19 cellular contexts compared by ENCODE assay signal in genomic region chr15:64048766-64049165, GRCh38. TPM values are rescaled to one million over a fixed set of nuclear protein-coding genes. Genes with fewer than 3 reads are reported as not detected.
A peak's percentile ranks its signal among the peaks of the same experiment; 100 is the strongest.
DNase-seq lines count a peak whose midpoint lies in the region; ATAC-seq, FAIRE-seq and TF ChIP-seq lines count a peak whose summit lies in the region.
"Had no signal": no experiment of that assay in that cellular context is flagged by ENCODE, and none has a peak within 500 bp of the region (broad histone marks: within the 10 kb centered on the region; RNA-seq: fewer than 3 reads in every experiment).

No MANE protein-coding gene starts in this region.

- BruUV-seq in OCI-LY7 (replicated peaks; lab: Mats Ljungman, UMichigan) (no TSS peak), GM12878 (replicated peaks; lab: Mats Ljungman, UMichigan) (no TSS peak)

- H4K20me1 ChIP-seq in OCI-LY7 (ENCODE audit: insufficient read depth, low read length) (no peaks in the 10 kb centered on the region), GM12878 (ENCODE audit: control insufficient read depth, insufficient read depth) (no peaks in the 10 kb centered on the region)

- no peak for TF ChIP-seq RAD21 in GM12878 (IDR thresholded peaks at IDR 0.05; ENCODE audit: insufficient read depth, low read depth, low read length)

- no peak overlapping the region for H3K9ac ChIP-seq in GM12878 (ENCODE audit: control insufficient read depth, insufficient read depth, low read length)

- 35% methylated on average over 1 of the region's 1 CpG for WGBS in GM12878 (ENCODE audit: insufficient coverage, insufficient replicate concordance, low lambda C conversion rate, missing lambda C conversion rate)
- 57% methylated on average over 1 of the region's 1 CpG for WGBS in gastroesophageal sphincter (ENCODE audit: low coverage in 1 of 2), 2 donors

- H2AFZ ChIP-seq in OCI-LY7 (ENCODE audit: low read length): no peak overlapping the region
- H2AFZ ChIP-seq in GM12878 (ENCODE audit: control insufficient read depth, low read depth, low read length): no peak overlapping the region

- RAD21 ChIA-PET in GM12878 (lab: Charles Lee; ENCODE audit: unreplicated experiment): interaction anchor here (0.8 to 8.3 kb wide), 8 partner anchors 28 to 297 kb away, joined by 3 to 104 read pairs (median 4); no protein-coding TSS in a partner anchor

- DNase-seq in Kasumi-1 (lab: John Stamatoyannopoulos, UW): peak; percentile 67 to 84
- peak; percentile 14 for DNase-seq in OCI-LY7 (ENCODE audit: low spot score)
- no peak for DNase-seq in GM12878 (ENCODE audit: low read depth, low spot score)
- no peak for DNase-seq in HTR-8/SVneo (ENCODE audit: insufficient read length, low spot score)
- DNase-seq in lower lobe of right lung: no peak
- DNase-seq: activated CD4-positive, alpha-beta T cell treated with anti-CD3 and anti-CD28 coated beads for 1 hour; activated CD8-positive, alpha-beta T cell treated with anti-CD3 and anti-CD28 coated beads for 36 hours; activated T-cell treated with anti-CD3 and anti-CD28 coated beads for 4 hours; head of caudate nucleus; mesendoderm; NCI-H510A treated with DMSO at 0.1 percent for 48 hours; nephron progenitor cell; right cardiac atrium; T1000; thyroid gland had no signal

- intact Hi-C loops in OCI-LY7 (cut with micrococcal nuclease; ENCODE audit: unreplicated experiment): no loop called here
- intact Hi-C loops in GM12878 (cut with micrococcal nuclease; ENCODE audit: unreplicated experiment): loop anchor here (5.0 kb wide), 1 partner anchor 296 kb away; no protein-coding TSS in a partner anchor
- intact Hi-C loops in lower lobe of right lung (cut with DNase I): no loop called here

- H3K9me3 ChIP-seq in OCI-LY7 (ENCODE audit: low read length) (no peaks in the 10 kb centered on the region), GM12878 (replicated peaks; ENCODE audit: control insufficient read depth, insufficient read depth, low read length) (no peaks in the 10 kb centered on the region), gastroesophageal sphincter (no peaks in the 10 kb centered on the region), lower lobe of right lung (no peaks in the 10 kb centered on the region)
- H3K9me3 ChIP-seq: thyroid gland had no signal

- no peak for TF ChIP-seq EP300 in GM12878 (IDR thresholded peaks at IDR 0.05; ENCODE audit: borderline replicate concordance in 1 of 2, control insufficient read depth in 1 of 2, low read depth in 2 of 2, low read length in 2 of 2)
- TF ChIP-seq EP300 in gastroesophageal sphincter (IDR thresholded peaks at IDR 0.05): no peak

- H3K27ac ChIP-seq in OCI-LY7 (ENCODE audit: low read depth, low read length, poor library complexity, severe bottlenecking) (no peak overlapping the region), GM12878 (ENCODE audit: control insufficient read depth, insufficient read depth) (no peak overlapping the region), gastroesophageal sphincter (no peak overlapping the region), lower lobe of right lung (no peak overlapping the region)
- H3K27ac ChIP-seq: thyroid gland had no signal

- ATAC-seq in GM12878 (peak; percentile 4; the same call in 1 of the 3 replicates), gastroesophageal sphincter (no peak), lower lobe of right lung (no peak), GM21825 (IDR thresholded peaks at IDR 0.05; ENCODE audit: unreplicated experiment) (no peak)
- ATAC-seq: activated CD8-positive, alpha-beta T cell treated with anti-CD3 and anti-CD28 coated beads for 36 hours; right cardiac atrium had no signal

- POLR2A ChIA-PET in OCI-LY7 (lab: Charles Lee): interaction anchor here (0.5 kb wide), 1 partner anchor 116 kb away, joined by 3 read pairs; no protein-coding TSS in a partner anchor
- POLR2A ChIA-PET in GM12878 (lab: Charles Lee): interaction anchor here (1.3 to 4.2 kb wide), 2 partner anchors 42 to 62 kb away, joined by 3 to 19 read pairs; no protein-coding TSS in a partner anchor

- in situ Hi-C loops in GM12878 (cut with MboI): no loop called here

- H3K27me3 ChIP-seq in GM12878 (replicated peaks in 1 of 2; ENCODE audit: control insufficient read depth in 2 of 2, insufficient read depth in 2 of 2, low read length in 1 of 2) (no peaks in the 10 kb centered on the region), gastroesophageal sphincter (peaks cover 20% of the 10 kb centered on the region), lower lobe of right lung (ENCODE audit: low read depth) (peaks cover 12% of the 10 kb centered on the region)
- H3K27me3 ChIP-seq: thyroid gland had no signal

- H3K9me2 ChIP-seq in OCI-LY7 (ENCODE audit: insufficient read depth, low read length): no peaks in the 10 kb centered on the region

- H3K79me2 ChIP-seq in OCI-LY7 (ENCODE audit: insufficient read depth, low read depth, low read length) (no peaks in the 10 kb centered on the region), GM12878 (ENCODE audit: control insufficient read depth, insufficient read depth, low read length) (peaks cover 11% of the 10 kb centered on the region)

- no peak for TF ChIP-seq POLR2A in GM12878 (IDR thresholded peaks at IDR 0.05; ENCODE audit: low read depth, low read length)
- no peak for TF ChIP-seq POLR2A in gastroesophageal sphincter (IDR thresholded peaks at IDR 0.05)

- H3K36me3 ChIP-seq in OCI-LY7 (ENCODE audit: insufficient read depth, low read length): no peaks in the 10 kb centered on the region
- H3K36me3 ChIP-seq in GM12878 (ENCODE audit: control insufficient read depth in 2 of 2, insufficient read depth in 2 of 2, low read length in 1 of 2): no peaks in the 10 kb centered on the region
- H3K36me3 ChIP-seq in gastroesophageal sphincter: no peaks in the 10 kb centered on the region
- no peaks in the 10 kb centered on the region for H3K36me3 ChIP-seq in lower lobe of right lung
- H3K36me3 ChIP-seq: thyroid gland had no signal

- FAIRE-seq in GM12878 (lab: Jason Lieb, UNC) (peak; percentile 31), HTR-8/SVneo (lab: Jason Lieb, UNC) (no peak)
- FAIRE-seq: G401.6, GM18507 had no signal

- CTCF ChIA-PET in OCI-LY7 (lab: Charles Lee; ENCODE audit: unreplicated experiment) (no interaction called here), GM12878 (lab: Yijun Ruan, JAX) (interaction anchor here (0.6 to 6.6 kb wide), 13 partner anchors 9 to 439 kb away, joined by 3 to 62 read pairs (median 5); no protein-coding TSS in a partner anchor)

- H3K4me2 ChIP-seq in OCI-LY7 (ENCODE audit: low read length): no peak overlapping the region
- H3K4me2 ChIP-seq in GM12878 (ENCODE audit: control insufficient read depth, insufficient read depth): no peak overlapping the region

- peaks cover 32% of the 10 kb centered on the region for H3K4me1 ChIP-seq in OCI-LY7 (ENCODE audit: insufficient read depth, low read length, poor library complexity, severe bottlenecking)
- peaks cover 35% of the 10 kb centered on the region for H3K4me1 ChIP-seq in GM12878 (ENCODE audit: control insufficient read depth, insufficient read depth, low read length)
- peaks cover 0 to 21% (median 6%) of the 10 kb centered on the region in 3 donors for H3K4me1 ChIP-seq in gastroesophageal sphincter
- H3K4me1 ChIP-seq in lower lobe of right lung: peaks cover 29% of the 10 kb centered on the region

- H3K4me3 ChIP-seq in OCI-LY7 (ENCODE audit: low read depth, low read length, poor library complexity, severe bottlenecking): no peak overlapping the region
- H3K4me3 ChIP-seq in GM12878: no peak overlapping the region
- no peak overlapping the region for H3K4me3 ChIP-seq in gastroesophageal sphincter
- no peak overlapping the region for H3K4me3 ChIP-seq in lower lobe of right lung
- H3K4me3 ChIP-seq: thyroid gland had no signal

- TF ChIP-seq CTCF in OCI-LY7 (conservative IDR thresholded peaks at IDR 0.05; ENCODE audit: low read length) (no peak), GM12878 (IDR thresholded peaks at IDR 0.05 in 2 of 3, conservative IDR thresholded peaks at IDR 0.05 in 1 of 3; ENCODE audit: control insufficient read depth in 2 of 3, extremely low read depth in 1 of 3, insufficient read depth in 1 of 3, low read depth in 3 of 3, low read length in 3 of 3) (no peak), gastroesophageal sphincter (IDR thresholded peaks at IDR 0.05) (no peak), lower lobe of right lung (IDR thresholded peaks at IDR 0.05) (no peak)

- SMC1A ChIA-PET in GM12878 (lab: Charles Lee; ENCODE audit: uncharacterized antibody, unreplicated experiment): interaction anchor here (0.6 to 8.9 kb wide), 11 partner anchors 16 to 767 kb away, joined by 3 to 79 read pairs (median 5); no protein-coding TSS in a partner anchor

RNA-seq across cellular contexts. Expression of gene DAPK2, which starts 2.5 kb away (rescaled TPM):
- 0.03 and 1.2 TPM in 2 replicates for total RNA-seq in OCI-LY7 (2014; rRNA removed; shearing (Covaris generic))
- total RNA-seq in OCI-LY7 (2022): 0.36 TPM in 1 of 2 replicates, not detected in the other
- total RNA-seq in GM12878 (2013; cell fraction: nucleolus; rRNA removed): 20.9 and 25.3 TPM in 2 replicates
- 5.4 and 8.4 TPM in 2 replicates for total RNA-seq in GM12878 (2014; rRNA removed)
- total RNA-seq in GM12878 (2014; rRNA removed; fragmentation: Illumina TruSeq; extraction: Trizol): 3.8 and 4.8 TPM in 2 replicates
- 5.6 and 5.9 TPM in 2 replicates for total RNA-seq in GM12878 (2021)
- 2.9 TPM for polyA plus RNA-seq in GM12878 (2011; ENCODE audit: low read depth)
- 2.9 and 4.3 TPM in 2 replicates for polyA plus RNA-seq in GM12878 (2011; rRNA removed)
- polyA plus RNA-seq in GM12878 (2011; cell fraction: cytosol; rRNA removed): 5.8 and 7.7 TPM in 2 replicates
- polyA plus RNA-seq in GM12878 (2011; cell fraction: nucleus; rRNA removed): 14.9 and 15.7 TPM in 2 replicates
- 6.3 and 6.4 TPM in 2 replicates for polyA plus RNA-seq in GM12878 (2012)
- 3.4 and 6.1 TPM in 2 replicates for polyA plus RNA-seq in GM12878 (2014; fragmentation: Illumina TruSeq; extraction: Trizol)
- polyA plus RNA-seq in GM12878 (2014; fragmentation: Nextera tagmentation; extraction: Ambion mirVana): under 1 TPM; 0.69 to 0.75 TPM
- polyA plus RNA-seq in GM12878 (2014; rRNA removed): 5.5 and 6.6 TPM in 2 replicates
- polyA plus RNA-seq in GM12878 (2016; fragmentation: Nextera tagmentation; extraction: Ambion mirVana): 1 to 10 TPM; 3.3 to 4.4 TPM
- 3.6 and 6.2 TPM in 2 replicates for polyA minus RNA-seq in GM12878 (2011; rRNA and poly(A)+ RNA removed)
- 1.6 and 3.8 TPM in 2 replicates for polyA minus RNA-seq in GM12878 (2011; cell fraction: cytosol; rRNA and poly(A)+ RNA removed)
- 3.6 and 6.7 TPM in 2 replicates for polyA minus RNA-seq in GM12878 (2011; cell fraction: nucleus; rRNA and poly(A)+ RNA removed)
- 1 to 10 TPM; 2.0 to 9.5 (median 6.4) TPM for total RNA-seq in gastroesophageal sphincter
- total RNA-seq in lower lobe of right lung: 56.8 TPM

RNA-seq across cellular contexts. Expression of gene CIAO2A, which starts 44.9 kb away (rescaled TPM):
- total RNA-seq in OCI-LY7 (2014; rRNA removed; shearing (Covaris generic)): 71.6 and 84.7 TPM in 2 replicates
- total RNA-seq in OCI-LY7 (2022): 78.7 and 86.7 TPM in 2 replicates
- total RNA-seq in GM12878 (2013; cell fraction: nucleolus; rRNA removed): 28.6 and 31.7 TPM in 2 replicates
- total RNA-seq in GM12878 (2014; rRNA removed): 169 and 200 TPM in 2 replicates
- total RNA-seq in GM12878 (2014; rRNA removed; fragmentation: Illumina TruSeq; extraction: Trizol): 159 and 160 TPM in 2 replicates
- total RNA-seq in GM12878 (2021): 94.5 and 101 TPM in 2 replicates
- polyA plus RNA-seq in GM12878 (2011; ENCODE audit: low read depth): 57.0 TPM
- polyA plus RNA-seq in GM12878 (2011; rRNA removed): 209 and 341 TPM in 2 replicates
- 67.5 and 68.0 TPM in 2 replicates for polyA plus RNA-seq in GM12878 (2011; cell fraction: cytosol; rRNA removed)
- polyA plus RNA-seq in GM12878 (2011; cell fraction: nucleus; rRNA removed): 38.7 and 42.2 TPM in 2 replicates
- 108 and 116 TPM in 2 replicates for polyA plus RNA-seq in GM12878 (2012)
- 132 and 138 TPM in 2 replicates for polyA plus RNA-seq in GM12878 (2014; fragmentation: Illumina TruSeq; extraction: Trizol)
- 100 to 1,000 TPM; 264 to 303 TPM for polyA plus RNA-seq in GM12878 (2014; fragmentation: Nextera tagmentation; extraction: Ambion mirVana)
- polyA plus RNA-seq in GM12878 (2014; rRNA removed): 164 and 198 TPM in 2 replicates
- polyA plus RNA-seq in GM12878 (2016; fragmentation: Nextera tagmentation; extraction: Ambion mirVana): 100 to 1,000 TPM; 399 to 400 TPM
- 15.3 and 17.4 TPM in 2 replicates for polyA minus RNA-seq in GM12878 (2011; rRNA and poly(A)+ RNA removed)
- 13.8 and 19.2 TPM in 2 replicates for polyA minus RNA-seq in GM12878 (2011; cell fraction: cytosol; rRNA and poly(A)+ RNA removed)
- 7.9 and 11.5 TPM in 2 replicates for polyA minus RNA-seq in GM12878 (2011; cell fraction: nucleus; rRNA and poly(A)+ RNA removed)
- total RNA-seq in gastroesophageal sphincter: 10 to 100 TPM; 11.7 to 34.0 (median 27.8) TPM
- total RNA-seq in lower lobe of right lung: 56.3 TPM

RNA-seq across cellular contexts. Expression of gene SNX1, which starts 47.0 kb away (rescaled TPM):
- total RNA-seq in OCI-LY7 (2014; rRNA removed; shearing (Covaris generic)): 30.1 and 39.4 TPM in 2 replicates
- total RNA-seq in OCI-LY7 (2022) (126 and 129 TPM in 2 replicates), GM12878 (2014; rRNA removed) (31.7 and 47.7 TPM in 2 replicates), GM12878 (2014; rRNA removed; fragmentation: Illumina TruSeq; extraction: Trizol) (60.4 and 62.5 TPM in 2 replicates), GM12878 (2021) (107 and 115 TPM in 2 replicates), gastroesophageal sphincter (100 to 1,000 TPM in 1 of 4 donors, 10 to 100 TPM in 3; 67.9 to 103 (median 87.8) TPM), lower lobe of right lung (157 TPM)
- total RNA-seq in GM12878 (2013; cell fraction: nucleolus; rRNA removed): 73.0 and 74.8 TPM in 2 replicates
- 35.5 TPM for polyA plus RNA-seq in GM12878 (2011; ENCODE audit: low read depth)
- polyA plus RNA-seq in GM12878 (2011; rRNA removed) (97.7 and 107 TPM in 2 replicates), GM12878 (2014; fragmentation: Illumina TruSeq; extraction: Trizol) (92.2 and 97.0 TPM in 2 replicates), GM12878 (2014; fragmentation: Nextera tagmentation; extraction: Ambion mirVana) (10 to 100 TPM; 17.8 to 32.3 TPM), GM12878 (2014; rRNA removed) (79.8 and 95.7 TPM in 2 replicates), GM12878 (2016; fragmentation: Nextera tagmentation; extraction: Ambion mirVana) (100 to 1,000 TPM; 113 TPM)
- polyA plus RNA-seq in GM12878 (2011; cell fraction: cytosol; rRNA removed): 86.6 and 101 TPM in 2 replicates
- polyA plus RNA-seq in GM12878 (2011; cell fraction: nucleus; rRNA removed): 133 and 168 TPM in 2 replicates
- 58.2 and 60.8 TPM in 2 replicates for polyA plus RNA-seq in GM12878 (2012)
- polyA minus RNA-seq in GM12878 (2011; rRNA and poly(A)+ RNA removed): 70.5 and 78.2 TPM in 2 replicates
- 24.1 and 30.9 TPM in 2 replicates for polyA minus RNA-seq in GM12878 (2011; cell fraction: cytosol; rRNA and poly(A)+ RNA removed)
- 29.1 and 41.5 TPM in 2 replicates for polyA minus RNA-seq in GM12878 (2011; cell fraction: nucleus; rRNA and poly(A)+ RNA removed)

Comparison
In these comparisons a context has a peak if more than half of its experiments do, and no peak if none do; other contexts are left out.
1. DNase-seq: peak in Kasumi-1 (2 of 2) and OCI-LY7 (single experiment); none in GM12878 (single experiment), HTR-8/SVneo (single experiment) and lower lobe of right lung (single experiment).